Comparison of ENCODE assay signal across 8 cellular contexts in the genomic region with DNA sequence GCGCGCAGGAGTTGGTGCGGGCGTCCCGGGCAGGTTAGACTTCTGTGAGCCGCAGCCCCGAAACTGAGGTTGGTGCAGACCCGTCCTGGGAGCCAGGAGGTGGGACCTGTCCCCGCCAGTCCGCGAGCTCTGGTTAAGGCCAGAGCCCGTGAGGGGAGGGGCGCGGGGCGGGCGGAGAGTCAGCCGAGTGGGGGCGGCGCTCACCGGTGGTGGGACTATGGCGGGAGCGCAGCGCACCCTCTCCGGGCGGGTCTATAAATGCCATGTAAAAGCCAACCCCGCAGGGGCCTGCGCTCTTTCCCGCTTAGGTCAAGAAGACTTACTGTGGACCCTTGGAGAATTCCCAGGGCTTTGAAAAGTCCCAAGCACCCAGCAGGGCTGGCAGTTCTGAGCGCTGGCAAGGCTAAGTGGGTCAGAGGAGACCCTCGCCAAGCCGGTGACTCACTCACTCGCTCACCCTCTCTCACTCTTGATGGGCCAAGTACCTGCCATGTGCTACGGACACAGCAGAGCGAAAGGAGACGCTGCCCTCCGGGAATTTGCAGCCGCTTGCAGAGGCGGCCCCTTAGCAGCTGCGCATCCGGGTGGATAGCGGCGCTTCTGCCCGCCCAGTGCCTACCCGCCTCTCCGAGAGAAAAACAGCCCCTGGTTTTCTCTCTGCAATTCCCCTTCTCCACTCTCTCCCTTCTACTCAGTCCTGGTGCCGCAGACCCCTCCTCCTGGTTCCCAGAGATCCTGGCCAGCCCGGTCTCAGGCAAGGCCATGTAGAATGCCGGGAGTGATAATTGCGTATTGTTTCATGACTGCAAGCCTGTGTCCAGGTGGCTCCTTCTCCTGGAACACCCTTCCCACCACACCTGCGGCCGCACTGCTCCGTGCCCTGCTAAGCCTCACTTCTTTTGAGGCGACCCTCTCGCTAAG. TPM values are rescaled to one million over a fixed set of nuclear protein-coding genes. Genes with fewer than 3 reads are reported as not detected.
DNase-seq lines count a peak whose midpoint lies in the region; ATAC-seq, FAIRE-seq and TF ChIP-seq lines count a peak whose summit lies in the region.

A gene (minus strand): TSS at position 110 of the 921 bp plus-strand sequence. CDS start 19,607 bp downstream, outside the sequence.

- DNase-seq in COLO668 (lab: John Stamatoyannopoulos, UW; ENCODE audit: unreplicated experiment): peak; percentile 21
- peak; percentile 24 for DNase-seq in NCI-H2196 treated with DMSO at 0.1 percent for 48 hours (lab: John Stamatoyannopoulos, UW; ENCODE audit: unreplicated experiment)
- peak; percentile 22 for DNase-seq in esophagus squamous epithelium (lab: John Stamatoyannopoulos, UW)
- peak; percentile 28 for DNase-seq in middle frontal gyrus (ENCODE audit: extremely low spot score, low spot score)
- peak; percentile 81 to 93 for DNase-seq in aorta
- no peak for DNase-seq in GM12892 (ENCODE audit: insufficient read length)

- peaks cover 4 to 30% (median 12%) of the 10 kb centered on the region in 3 donors for H3K4me1 ChIP-seq in esophagus squamous epithelium
- no peaks in the 10 kb centered on the region for H3K4me1 ChIP-seq in aorta (ENCODE audit: control insufficient read depth in 1 of 2, insufficient read depth in 2 of 2, low read length in 2 of 2)

- H3K4me3 ChIP-seq in esophagus squamous epithelium (peak within 1 kb of the TSS; percentile 40 to 76 (median 60)), aorta (ENCODE audit: low read length in 2 of 2) (peak within 1 kb of the TSS; percentile 51 to 68)

- intact Hi-C loops in esophagus squamous epithelium (cut with DNase I): no loop called here
- intact Hi-C loops in aorta (cut with DNase I): no loop called here

- FAIRE-seq in GM12892 (lab: Jason Lieb, UNC): no peak

- 9 to 12% methylated on average over 24 to 28 of the region's 54 CpGs for WGBS in esophagus squamous epithelium, 2 donors
- WGBS in aorta, 2 donors: 6 to 7% methylated on average over 54 of the region's 54 CpGs

- peaks cover 0 to 25% (median 0%) of the 10 kb centered on the region in 4 donors for H3K27me3 ChIP-seq in esophagus squamous epithelium
- H3K27me3 ChIP-seq in aorta (ENCODE audit: control insufficient read depth in 1 of 2, insufficient read depth in 2 of 2, low read length in 1 of 2): no peaks in the 10 kb centered on the region

- TF ChIP-seq POLR2A in esophagus squamous epithelium (IDR thresholded peaks at IDR 0.05) (peak in 2 of 4 donors; percentile 20 to 47), GM12892 (IDR thresholded peaks at IDR 0.05; ENCODE audit: low read depth, low read length) (no peak)

- H3K9me3 ChIP-seq in esophagus squamous epithelium (no peaks in the 10 kb centered on the region), aorta (ENCODE audit: control insufficient read depth, low read length) (no peaks in the 10 kb centered on the region)

- peak within 1 kb of the TSS; percentile 57 to 88 (median 74) for H3K27ac ChIP-seq in esophagus squamous epithelium
- peak within 1 kb of the TSS; percentile 90 to 97 for H3K27ac ChIP-seq in aorta (ENCODE audit: low read depth in 1 of 2, low read length in 2 of 2)

- peak; percentile 94 for ATAC-seq in aorta (ENCODE audit: low FRiP score)
- no peak for ATAC-seq in HG03521 (IDR thresholded peaks at IDR 0.05; ENCODE audit: unreplicated experiment)
- ATAC-seq in GM21381 (IDR thresholded peaks at IDR 0.05; ENCODE audit: unreplicated experiment): no peak

- H3K36me3 ChIP-seq in esophagus squamous epithelium: no peaks in the 10 kb centered on the region
- no peaks in the 10 kb centered on the region for H3K36me3 ChIP-seq in aorta (ENCODE audit: control insufficient read depth in 1 of 2, insufficient read depth in 2 of 2, low read length in 1 of 2)

- TF ChIP-seq CTCF in esophagus squamous epithelium (IDR thresholded peaks at IDR 0.05): no peak

RNA-seq across cellular contexts. Expression of the gene that starts here (rescaled TPM):
- total RNA-seq in esophagus squamous epithelium (10 to 100 TPM in 1 of 4 donors, 1 to 10 TPM in 3; 1.6 to 19.3 (median 4.4) TPM), aorta (10 to 100 TPM; 10.9 to 31.2 TPM)
- polyA plus RNA-seq in aorta: 10 to 100 TPM; 14.4 to 91.2 TPM
- polyA plus RNA-seq in GM12892 (2012; ENCODE audit: missing spikeins): 0.55 TPM
